Comparison of ENCODE assay signal across 1 cellular context in the genomic region with DNA sequence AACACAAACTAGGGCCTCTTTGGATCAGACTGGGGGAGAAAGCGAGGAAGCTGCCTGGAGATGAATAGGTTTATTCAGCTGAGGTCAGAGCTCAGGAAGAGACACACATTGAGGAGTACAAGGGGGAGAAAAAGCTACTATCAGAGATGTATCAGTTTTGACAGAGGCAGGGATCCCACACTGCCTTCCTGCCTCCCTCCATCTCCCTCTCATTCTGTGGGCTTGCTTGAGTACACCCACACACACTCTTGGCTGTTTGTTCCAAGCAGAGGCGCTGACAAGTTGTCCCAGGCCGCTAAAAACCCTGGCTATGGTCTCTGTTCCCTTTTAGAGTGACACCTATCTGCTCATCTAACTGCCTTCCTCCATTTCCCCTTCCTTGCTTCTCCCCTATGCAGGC.
TF ChIP-seq lines count a peak whose summit lies in the region.

No MANE protein-coding gene starts in this region.

TF ChIP-seq in WTC11, 78 proteins besides CTCF, POLR2A, EP300 and RAD21:
- no peak for TF ChIP-seq ELF4 (CRISPR knock-in tag; IDR thresholded peaks at IDR 0.05; ENCODE audit: low read depth)
- no peak for TF ChIP-seq ZBTB21 (CRISPR knock-in tag; IDR thresholded peaks at IDR 0.05; ENCODE audit: borderline replicate concordance)
- no peak for TF ChIP-seq TP53 (CRISPR knock-in tag; IDR thresholded peaks at IDR 0.05)
- TF ChIP-seq, protein P1, sequence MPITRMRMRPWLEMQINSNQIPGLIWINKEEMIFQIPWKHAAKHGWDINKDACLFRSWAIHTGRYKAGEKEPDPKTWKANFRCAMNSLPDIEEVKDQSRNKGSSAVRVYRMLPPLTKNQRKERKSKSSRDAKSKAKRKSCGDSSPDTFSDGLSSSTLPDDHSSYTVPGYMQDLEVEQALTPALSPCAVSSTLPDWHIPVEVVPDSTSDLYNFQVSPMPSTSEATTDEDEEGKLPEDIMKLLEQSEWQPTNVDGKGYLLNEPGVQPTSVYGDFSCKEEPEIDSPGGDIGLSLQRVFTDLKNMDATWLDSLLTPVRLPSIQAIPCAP (CRISPR knock-in tag; IDR thresholded peaks at IDR 0.05): no peak
- no peak for TF ChIP-seq FOXP1 (CRISPR knock-in tag; IDR thresholded peaks at IDR 0.05; ENCODE audit: borderline replicate concordance)
- TF ChIP-seq, protein P2, sequence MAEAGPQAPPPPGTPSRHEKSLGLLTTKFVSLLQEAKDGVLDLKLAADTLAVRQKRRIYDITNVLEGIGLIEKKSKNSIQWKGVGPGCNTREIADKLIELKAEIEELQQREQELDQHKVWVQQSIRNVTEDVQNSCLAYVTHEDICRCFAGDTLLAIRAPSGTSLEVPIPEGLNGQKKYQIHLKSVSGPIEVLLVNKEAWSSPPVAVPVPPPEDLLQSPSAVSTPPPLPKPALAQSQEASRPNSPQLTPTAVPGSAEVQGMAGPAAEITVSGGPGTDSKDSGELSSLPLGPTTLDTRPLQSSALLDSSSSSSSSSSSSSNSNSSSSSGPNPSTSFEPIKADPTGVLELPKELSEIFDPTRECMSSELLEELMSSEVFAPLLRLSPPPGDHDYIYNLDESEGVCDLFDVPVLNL (CRISPR knock-in tag; IDR thresholded peaks at IDR 0.05; ENCODE audit: borderline replicate concordance, low read depth): no peak
- TF ChIP-seq, protein P3, sequence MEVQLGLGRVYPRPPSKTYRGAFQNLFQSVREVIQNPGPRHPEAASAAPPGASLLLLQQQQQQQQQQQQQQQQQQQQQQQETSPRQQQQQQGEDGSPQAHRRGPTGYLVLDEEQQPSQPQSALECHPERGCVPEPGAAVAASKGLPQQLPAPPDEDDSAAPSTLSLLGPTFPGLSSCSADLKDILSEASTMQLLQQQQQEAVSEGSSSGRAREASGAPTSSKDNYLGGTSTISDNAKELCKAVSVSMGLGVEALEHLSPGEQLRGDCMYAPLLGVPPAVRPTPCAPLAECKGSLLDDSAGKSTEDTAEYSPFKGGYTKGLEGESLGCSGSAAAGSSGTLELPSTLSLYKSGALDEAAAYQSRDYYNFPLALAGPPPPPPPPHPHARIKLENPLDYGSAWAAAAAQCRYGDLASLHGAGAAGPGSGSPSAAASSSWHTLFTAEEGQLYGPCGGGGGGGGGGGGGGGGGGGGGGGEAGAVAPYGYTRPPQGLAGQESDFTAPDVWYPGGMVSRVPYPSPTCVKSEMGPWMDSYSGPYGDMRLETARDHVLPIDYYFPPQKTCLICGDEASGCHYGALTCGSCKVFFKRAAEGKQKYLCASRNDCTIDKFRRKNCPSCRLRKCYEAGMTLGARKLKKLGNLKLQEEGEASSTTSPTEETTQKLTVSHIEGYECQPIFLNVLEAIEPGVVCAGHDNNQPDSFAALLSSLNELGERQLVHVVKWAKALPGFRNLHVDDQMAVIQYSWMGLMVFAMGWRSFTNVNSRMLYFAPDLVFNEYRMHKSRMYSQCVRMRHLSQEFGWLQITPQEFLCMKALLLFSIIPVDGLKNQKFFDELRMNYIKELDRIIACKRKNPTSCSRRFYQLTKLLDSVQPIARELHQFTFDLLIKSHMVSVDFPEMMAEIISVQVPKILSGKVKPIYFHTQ (CRISPR knock-in tag; IDR thresholded peaks at IDR 0.05): no peak
- TF ChIP-seq, protein P4, sequence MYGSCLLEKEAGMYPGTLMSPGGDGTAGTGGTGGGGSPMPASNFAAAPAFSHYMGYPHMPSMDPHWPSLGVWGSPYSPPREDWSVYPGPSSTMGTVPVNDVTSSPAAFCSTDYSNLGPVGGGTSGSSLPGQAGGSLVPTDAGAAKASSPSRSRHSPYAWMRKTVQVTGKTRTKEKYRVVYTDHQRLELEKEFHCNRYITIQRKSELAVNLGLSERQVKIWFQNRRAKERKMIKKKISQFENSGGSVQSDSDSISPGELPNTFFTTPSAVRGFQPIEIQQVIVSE (CRISPR knock-in tag; IDR thresholded peaks at IDR 0.05; ENCODE audit: borderline replicate concordance): no peak
- TF ChIP-seq GTF2I (CRISPR knock-in tag; conservative IDR thresholded peaks at IDR 0.05): no peak
- TF ChIP-seq, protein P5, sequence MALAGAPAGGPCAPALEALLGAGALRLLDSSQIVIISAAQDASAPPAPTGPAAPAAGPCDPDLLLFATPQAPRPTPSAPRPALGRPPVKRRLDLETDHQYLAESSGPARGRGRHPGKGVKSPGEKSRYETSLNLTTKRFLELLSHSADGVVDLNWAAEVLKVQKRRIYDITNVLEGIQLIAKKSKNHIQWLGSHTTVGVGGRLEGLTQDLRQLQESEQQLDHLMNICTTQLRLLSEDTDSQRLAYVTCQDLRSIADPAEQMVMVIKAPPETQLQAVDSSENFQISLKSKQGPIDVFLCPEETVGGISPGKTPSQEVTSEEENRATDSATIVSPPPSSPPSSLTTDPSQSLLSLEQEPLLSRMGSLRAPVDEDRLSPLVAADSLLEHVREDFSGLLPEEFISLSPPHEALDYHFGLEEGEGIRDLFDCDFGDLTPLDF (CRISPR knock-in tag; IDR thresholded peaks at IDR 0.05): no peak
- TF ChIP-seq, protein P6, sequence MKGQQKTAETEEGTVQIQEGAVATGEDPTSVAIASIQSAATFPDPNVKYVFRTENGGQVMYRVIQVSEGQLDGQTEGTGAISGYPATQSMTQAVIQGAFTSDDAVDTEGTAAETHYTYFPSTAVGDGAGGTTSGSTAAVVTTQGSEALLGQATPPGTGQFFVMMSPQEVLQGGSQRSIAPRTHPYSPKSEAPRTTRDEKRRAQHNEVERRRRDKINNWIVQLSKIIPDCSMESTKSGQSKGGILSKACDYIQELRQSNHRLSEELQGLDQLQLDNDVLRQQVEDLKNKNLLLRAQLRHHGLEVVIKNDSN (CRISPR knock-in tag; IDR thresholded peaks at IDR 0.05): no peak
- TF ChIP-seq, protein P7, sequence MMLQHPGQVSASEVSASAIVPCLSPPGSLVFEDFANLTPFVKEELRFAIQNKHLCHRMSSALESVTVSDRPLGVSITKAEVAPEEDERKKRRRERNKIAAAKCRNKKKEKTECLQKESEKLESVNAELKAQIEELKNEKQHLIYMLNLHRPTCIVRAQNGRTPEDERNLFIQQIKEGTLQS (CRISPR knock-in tag; conservative IDR thresholded peaks at IDR 0.05): no peak
- no peak for TF ChIP-seq IRF2 (CRISPR knock-in tag; IDR thresholded peaks at IDR 0.05; ENCODE audit: borderline replicate concordance, low read depth)
- no peak for TF ChIP-seq ZNF396 (CRISPR knock-in tag; IDR thresholded peaks at IDR 0.05; ENCODE audit: borderline replicate concordance)
- TF ChIP-seq SOX15 (CRISPR knock-in tag; IDR thresholded peaks at IDR 0.05): no peak
- TF ChIP-seq RELA (CRISPR knock-in tag; IDR thresholded peaks at IDR 0.05; ENCODE audit: borderline replicate concordance): no peak
- TF ChIP-seq ATF1 (CRISPR knock-in tag; IDR thresholded peaks at IDR 0.05): no peak
- TF ChIP-seq, protein P8, sequence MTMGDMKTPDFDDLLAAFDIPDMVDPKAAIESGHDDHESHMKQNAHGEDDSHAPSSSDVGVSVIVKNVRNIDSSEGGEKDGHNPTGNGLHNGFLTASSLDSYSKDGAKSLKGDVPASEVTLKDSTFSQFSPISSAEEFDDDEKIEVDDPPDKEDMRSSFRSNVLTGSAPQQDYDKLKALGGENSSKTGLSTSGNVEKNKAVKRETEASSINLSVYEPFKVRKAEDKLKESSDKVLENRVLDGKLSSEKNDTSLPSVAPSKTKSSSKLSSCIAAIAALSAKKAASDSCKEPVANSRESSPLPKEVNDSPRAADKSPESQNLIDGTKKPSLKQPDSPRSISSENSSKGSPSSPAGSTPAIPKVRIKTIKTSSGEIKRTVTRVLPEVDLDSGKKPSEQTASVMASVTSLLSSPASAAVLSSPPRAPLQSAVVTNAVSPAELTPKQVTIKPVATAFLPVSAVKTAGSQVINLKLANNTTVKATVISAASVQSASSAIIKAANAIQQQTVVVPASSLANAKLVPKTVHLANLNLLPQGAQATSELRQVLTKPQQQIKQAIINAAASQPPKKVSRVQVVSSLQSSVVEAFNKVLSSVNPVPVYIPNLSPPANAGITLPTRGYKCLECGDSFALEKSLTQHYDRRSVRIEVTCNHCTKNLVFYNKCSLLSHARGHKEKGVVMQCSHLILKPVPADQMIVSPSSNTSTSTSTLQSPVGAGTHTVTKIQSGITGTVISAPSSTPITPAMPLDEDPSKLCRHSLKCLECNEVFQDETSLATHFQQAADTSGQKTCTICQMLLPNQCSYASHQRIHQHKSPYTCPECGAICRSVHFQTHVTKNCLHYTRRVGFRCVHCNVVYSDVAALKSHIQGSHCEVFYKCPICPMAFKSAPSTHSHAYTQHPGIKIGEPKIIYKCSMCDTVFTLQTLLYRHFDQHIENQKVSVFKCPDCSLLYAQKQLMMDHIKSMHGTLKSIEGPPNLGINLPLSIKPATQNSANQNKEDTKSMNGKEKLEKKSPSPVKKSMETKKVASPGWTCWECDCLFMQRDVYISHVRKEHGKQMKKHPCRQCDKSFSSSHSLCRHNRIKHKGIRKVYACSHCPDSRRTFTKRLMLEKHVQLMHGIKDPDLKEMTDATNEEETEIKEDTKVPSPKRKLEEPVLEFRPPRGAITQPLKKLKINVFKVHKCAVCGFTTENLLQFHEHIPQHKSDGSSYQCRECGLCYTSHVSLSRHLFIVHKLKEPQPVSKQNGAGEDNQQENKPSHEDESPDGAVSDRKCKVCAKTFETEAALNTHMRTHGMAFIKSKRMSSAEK (CRISPR knock-in tag; IDR thresholded peaks at IDR 0.05; ENCODE audit: borderline replicate concordance): no peak
